In genomic region chr19:34364462-34364829, GRCh38 we compare ENCODE assay signal across 8 cellular contexts. TPM values are rescaled to one million over a fixed set of nuclear protein-coding genes. Genes with fewer than 3 reads are reported as not detected.
A peak's percentile ranks its signal among the peaks of the same experiment; 100 is the strongest.
DNase-seq lines count a peak whose midpoint lies in the region; ATAC-seq and TF ChIP-seq lines count a peak whose summit lies in the region.

No MANE protein-coding gene starts in this region.

- no peak for DNase-seq in left ventricle myocardium inferior
- no peak for DNase-seq in left cardiac atrium
- no peak for DNase-seq in MCF 10A (ENCODE audit: unreplicated experiment)
- DNase-seq in mesothelial cell of epicardium (ENCODE audit: low spot score in 2 of 2, unreplicated experiment in 2 of 2) = no peak
- no peak for DNase-seq in uterus
- DNase-seq in NCI-H774 (lab: John Stamatoyannopoulos, UW) = no peak
- DNase-seq in NCI-H128 (lab: John Stamatoyannopoulos, UW; ENCODE audit: unreplicated experiment) = no peak
- DNase-seq in dedifferentiated amniotic fluid mesenchymal stem cell (ENCODE audit: extremely low spot score) = no peak

- H3K36me3 Mint-ChIP-seq in MCF 10A (ENCODE audit: insufficient read depth, unreplicated experiment) = peaks cover 26% of the 10 kb centered on the region
- H3K36me3 Mint-ChIP-seq in mesothelial cell of epicardium = peaks cover 10% of the 10 kb centered on the region

- peaks cover 53% of the 10 kb centered on the region for H3K4me1 ChIP-seq in left ventricle myocardium inferior
- peaks cover 0 to 7% of the 10 kb centered on the region in 2 donors for H3K4me1 ChIP-seq in uterus

- H3K9me3 ChIP-seq in left ventricle myocardium inferior (replicated peaks) = no peaks in the 10 kb centered on the region
- no peaks in the 10 kb centered on the region for H3K9me3 ChIP-seq in uterus

- no peaks in the 10 kb centered on the region for H3K27me3 ChIP-seq in left ventricle myocardium inferior (ENCODE audit: low read depth)
- no peaks in the 10 kb centered on the region for H3K27me3 ChIP-seq in uterus

- peak overlapping the region; percentile 94 for H3K27ac ChIP-seq in left ventricle myocardium inferior (replicated peaks)
- peak overlapping the region; percentile 57 to 66 for H3K27ac ChIP-seq in uterus

- H3K36me3 ChIP-seq in left ventricle myocardium inferior (peaks cover 33% of the 10 kb centered on the region), uterus (no peaks in the 10 kb centered on the region)

- H3K4me3 Mint-ChIP-seq in MCF 10A (ENCODE audit: unreplicated experiment) = peak overlapping the region; percentile 99
- peak overlapping the region; percentile 90 for H3K4me3 Mint-ChIP-seq in mesothelial cell of epicardium

- CTCF ChIA-PET in MCF 10A (lab: Yijun Ruan, JAX) = interaction anchor here (0.6 to 0.7 kb wide), 2 partner anchors 58 to 238 kb away, joined by 3 to 4 read pairs; no protein-coding TSS in a partner anchor

- peak overlapping the region; percentile 96 for H3K4me3 ChIP-seq in left ventricle myocardium inferior
- H3K4me3 ChIP-seq in uterus = peak overlapping the region; percentile 61 to 75

- intact Hi-C loops in left ventricle myocardium inferior (cut with micrococcal nuclease) = no loop called here
- intact Hi-C loops in left cardiac atrium (cut with DNase I) = no loop called here
- intact Hi-C loops in MCF 10A (cut with micrococcal nuclease) = no loop called here
- intact Hi-C loops in uterus (cut with DNase I; ENCODE audit: low total_unique reads) = no loop called here

- H3K27ac Mint-ChIP-seq in MCF 10A (ENCODE audit: low read depth, unreplicated experiment) (no peak overlapping the region), mesothelial cell of epicardium (peak overlapping the region; percentile 69)

- peaks cover 39% of the 10 kb centered on the region for H3K4me1 Mint-ChIP-seq in MCF 10A (ENCODE audit: insufficient read depth, unreplicated experiment)
- H3K4me1 Mint-ChIP-seq in mesothelial cell of epicardium = peaks cover 34% of the 10 kb centered on the region

- H3K27me3 Mint-ChIP-seq in MCF 10A (ENCODE audit: insufficient read depth, unreplicated experiment) = no peaks in the 10 kb centered on the region
- no peaks in the 10 kb centered on the region for H3K27me3 Mint-ChIP-seq in mesothelial cell of epicardium (ENCODE audit: low read depth)

- H3K9me3 Mint-ChIP-seq in MCF 10A (ENCODE audit: unreplicated experiment) (no peaks in the 10 kb centered on the region), mesothelial cell of epicardium (no peaks in the 10 kb centered on the region)

- ATAC-seq in left cardiac atrium = no peak

- TF ChIP-seq CTCF in left ventricle myocardium inferior (IDR thresholded peaks at IDR 0.05; ENCODE audit: borderline replicate concordance) (no peak), MCF 10A (IDR thresholded peaks at IDR 0.05; ENCODE audit: unreplicated experiment) (no peak), mesothelial cell of epicardium (IDR thresholded peaks at IDR 0.05; ENCODE audit: unreplicated experiment) (no peak), uterus (IDR thresholded peaks at IDR 0.05) (no peak)

- BruUV-seq in MCF 10A (replicated peaks; lab: Mats Ljungman, UMichigan) = no TSS peak

- no peak for TF ChIP-seq POLR2A in uterus (IDR thresholded peaks at IDR 0.05)

- POLR2A ChIA-PET in MCF 10A (lab: Yijun Ruan, JAX) = interaction anchor here (0.6 to 1.6 kb wide), 3 partner anchors 12 to 132 kb away, joined by 3 to 6 read pairs (median 3); partner anchors contain the start of gene UBA2

RNA-seq across cellular contexts. Expression of gene GPI, which starts 0.6 kb away (rescaled TPM):
- total RNA-seq in left ventricle myocardium inferior (473 TPM), left cardiac atrium (100 to 1,000 TPM; 337 to 408 TPM), MCF 10A (2022) (139 and 201 TPM in 2 replicates), mesothelial cell of epicardium (226 to 228 TPM (median 226 TPM) in 3 replicates), uterus (100 to 1,000 TPM in 1 of 4 donors, 10 to 100 TPM in 3; 41.5 to 120 (median 95.2) TPM)

RNA-seq across cellular contexts. Expression of gene PDCD2L, which starts 39.8 kb away (rescaled TPM):
- 12.8 TPM for total RNA-seq in left ventricle myocardium inferior
- 1 to 10 TPM; 6.5 to 7.5 TPM for total RNA-seq in left cardiac atrium
- total RNA-seq in MCF 10A (2022) = 11.1 and 24.4 TPM in 2 replicates
- 10.0 to 16.5 TPM (median 12.5 TPM) in 3 replicates for total RNA-seq in mesothelial cell of epicardium
- total RNA-seq in uterus = 10 to 100 TPM; 11.1 to 24.8 (median 17.3) TPM
